21 cellular contexts compared by ENCODE assay signal in genomic region chr4:124104101-124104500, GRCh38.
DNase-seq lines count a peak whose midpoint lies in the region; ATAC-seq and TF ChIP-seq lines count a peak whose summit lies in the region.
"Had no signal": no experiment of that assay in that cellular context is flagged by ENCODE, and none has a peak within 500 bp of the region (broad histone marks: within the 10 kb centered on the region; RNA-seq: fewer than 3 reads in every experiment).

No MANE protein-coding gene starts in this region.

- H3K4me3 ChIP-seq in PC-3 (ENCODE audit: low read length) (no peak overlapping the region), adrenal gland (no peak overlapping the region)
- H3K4me3 ChIP-seq: BLaER1, GM23338 had no signal

- WGBS in adrenal gland, 4 donors = 88 to 95% (median 94%) methylated on average over 2 to 3 of the region's 3 CpGs

- H3K79me2 ChIP-seq in PC-3 (ENCODE audit: low read length) = no peaks in the 10 kb centered on the region

- BruUV-seq in PC-3 (replicated peaks; lab: Mats Ljungman, UMichigan) = no TSS peak

- CTCF ChIA-PET in PC-3 (lab: Charles Lee) = no interaction called here
- CTCF ChIA-PET in activated CD8-positive, alpha-beta memory T cell treated with anti-CD3 and anti-CD28 coated beads, Interleukin-2, amount 10 ng/mL, durations not matched to agents 7 days and 5 days (lab: Charles Lee) = no interaction called here

- H3K9me2 ChIP-seq in PC-3 (replicated peaks; ENCODE audit: low read length) = no peaks in the 10 kb centered on the region

- H4K20me1 ChIP-seq in PC-3 (ENCODE audit: low read length) = no peaks in the 10 kb centered on the region
- H4K20me1 ChIP-seq: BLaER1 had no signal

- H3K9me3 Mint-ChIP-seq in activated CD8-positive, alpha-beta memory T cell treated with anti-CD3 and anti-CD28 coated beads, Interleukin-2, amount 10 ng/mL, durations not matched to agents 7 days and 5 days (ENCODE audit: low read depth) = peaks cover 2% of the 10 kb centered on the region

- H3K9ac ChIP-seq in PC-3 (ENCODE audit: low read length) = no peak overlapping the region
- H3K9ac ChIP-seq: BLaER1 had no signal

- H3K9me3 ChIP-seq in PC-3 (ENCODE audit: low read length) (no peaks in the 10 kb centered on the region), adrenal gland (replicated peaks in 1 of 3) (peaks cover 0 to 13% (median 0%) of the 10 kb centered on the region in 3 donors)
- H3K9me3 ChIP-seq: BLaER1 had no signal

- ATAC-seq in PC-3 (no peak), GM18868 (IDR thresholded peaks at IDR 0.05; ENCODE audit: unreplicated experiment) (no peak)
- no peak for ATAC-seq in activated CD8-positive, alpha-beta memory T cell treated with anti-CD3 and anti-CD28 coated beads, Interleukin-2, amount 10 ng/mL, durations not matched to agents 7 days and 5 days
- ATAC-seq: GM23338, HCT116 had no signal

- H3K36me3 ChIP-seq in PC-3 (ENCODE audit: low read depth, low read length) (no peaks in the 10 kb centered on the region), adrenal gland (replicated peaks in 1 of 2) (no peaks in the 10 kb centered on the region)
- H3K36me3 ChIP-seq: BLaER1 had no signal

- no peak overlapping the region for H3K4me2 ChIP-seq in PC-3 (ENCODE audit: low read length)
- H3K4me2 ChIP-seq: BLaER1, GM23338 had no signal

- H3K4me1 ChIP-seq in PC-3 (ENCODE audit: insufficient read depth, low read length) (no peaks in the 10 kb centered on the region), adrenal gland (replicated peaks in 1 of 2) (no peaks in the 10 kb centered on the region)

- TF ChIP-seq POLR2A in adrenal gland (IDR thresholded peaks at IDR 0.05) = no peak

- TF ChIP-seq CTCF in PC-3 (conservative IDR thresholded peaks at IDR 0.05; ENCODE audit: low read depth, low read length) = no peak
- no peak for TF ChIP-seq CTCF in adrenal gland (IDR thresholded peaks at IDR 0.05)

- no peak overlapping the region for H3K27ac Mint-ChIP-seq in activated CD8-positive, alpha-beta memory T cell treated with anti-CD3 and anti-CD28 coated beads, Interleukin-2, amount 10 ng/mL, durations not matched to agents 7 days and 5 days
- H3K27ac Mint-ChIP-seq: CD4-positive, alpha-beta memory T cell; GM23338 had no signal

- H3K27ac ChIP-seq in PC-3 (ENCODE audit: low read length) (no peak overlapping the region), epithelial cell of prostate (peak overlapping the region; percentile 32), adrenal gland (no peak overlapping the region)
- H3K27ac ChIP-seq: BLaER1, RWPE1 had no signal

- H3K36me3 Mint-ChIP-seq in activated CD8-positive, alpha-beta memory T cell treated with anti-CD3 and anti-CD28 coated beads, Interleukin-2, amount 10 ng/mL, durations not matched to agents 7 days and 5 days = no peaks in the 10 kb centered on the region
- H3K36me3 Mint-ChIP-seq: CD4-positive, alpha-beta memory T cell had no signal

- H3F3A ChIP-seq in PC-3 (ENCODE audit: low read length, unreplicated experiment) = no peaks in the 10 kb centered on the region

- intact Hi-C loops in PC-3 (cut with micrococcal nuclease) = no loop called here
- intact Hi-C loops in adrenal gland (cut with DNase I) = loop anchor here in 1 of 2 donors (10.0 kb wide), 1 partner anchor 349 kb away; no protein-coding TSS in a partner anchor

- no peak overlapping the region for H2AFZ ChIP-seq in PC-3 (ENCODE audit: low read length)
- H2AFZ ChIP-seq: GM23338 had no signal

- POLR2A ChIA-PET in PC-3 (lab: Charles Lee; ENCODE audit: unreplicated experiment) = no interaction called here

- DNase-seq in EH (ENCODE audit: low read depth) = peak; percentile 67
- DNase-seq in PC-3 = peak; percentile 43
- DNase-seq in epithelial cell of prostate (ENCODE audit: low read depth, low spot score) = no peak
- DNase-seq in islet precursor cell = peak; percentile 58
- DNase-seq in effector CD4-positive, alpha-beta T cell = no peak
- no peak for DNase-seq in activated CD8-positive, alpha-beta memory T cell treated with anti-CD3 and anti-CD28 coated beads, Interleukin-2, amount 10 ng/mL, durations not matched to agents 7 days and 5 days
- DNase-seq in adrenal gland = no peak
- DNase-seq: CD4-positive, alpha-beta memory T cell; DMS153; NCI-H1105; NCI-H1694; NCI-H2081 treated with DMSO at 0.1 percent for 48 hours; NCI-H2227 treated with DMSO at 0.1 percent for 48 hours; NCI-H510A treated with DMSO at 0.1 percent for 48 hours; NCI-H774; SIG-M5 had no signal

- H3K27me3 ChIP-seq in PC-3 (ENCODE audit: low read length) (no peaks in the 10 kb centered on the region), adrenal gland (no peaks in the 10 kb centered on the region)
- H3K27me3 ChIP-seq: BLaER1 had no signal

- H3K4me3 Mint-ChIP-seq in activated CD8-positive, alpha-beta memory T cell treated with anti-CD3 and anti-CD28 coated beads, Interleukin-2, amount 10 ng/mL, durations not matched to agents 7 days and 5 days = no peak overlapping the region
- H3K4me3 Mint-ChIP-seq: CD4-positive, alpha-beta memory T cell; GM23338 had no signal

- no peaks in the 10 kb centered on the region for H3K4me1 Mint-ChIP-seq in activated CD8-positive, alpha-beta memory T cell treated with anti-CD3 and anti-CD28 coated beads, Interleukin-2, amount 10 ng/mL, durations not matched to agents 7 days and 5 days
- H3K4me1 Mint-ChIP-seq: CD4-positive, alpha-beta memory T cell; GM23338 had no signal

- no peaks in the 10 kb centered on the region for H3K27me3 Mint-ChIP-seq in activated CD8-positive, alpha-beta memory T cell treated with anti-CD3 and anti-CD28 coated beads, Interleukin-2, amount 10 ng/mL, durations not matched to agents 7 days and 5 days
- H3K27me3 Mint-ChIP-seq: CD4-positive, alpha-beta memory T cell had no signal

Comparison
In these comparisons a context has a peak if more than half of its experiments do, and no peak if none do; other contexts are left out.
1. DNase-seq: peak in EH (single experiment), PC-3 (single experiment) and islet precursor cell (single experiment); none in epithelial cell of prostate (single experiment), effector CD4-positive, alpha-beta T cell (single experiment), activated CD8-positive, alpha-beta memory T cell treated with anti-CD3 and anti-CD28 coated beads, Interleukin-2, amount 10 ng/mL, durations not matched to agents 7 days and 5 days (single experiment) and adrenal gland (0 of 7).